Comparison of ENCODE assay signal across 9 cellular contexts in the genomic region with DNA sequence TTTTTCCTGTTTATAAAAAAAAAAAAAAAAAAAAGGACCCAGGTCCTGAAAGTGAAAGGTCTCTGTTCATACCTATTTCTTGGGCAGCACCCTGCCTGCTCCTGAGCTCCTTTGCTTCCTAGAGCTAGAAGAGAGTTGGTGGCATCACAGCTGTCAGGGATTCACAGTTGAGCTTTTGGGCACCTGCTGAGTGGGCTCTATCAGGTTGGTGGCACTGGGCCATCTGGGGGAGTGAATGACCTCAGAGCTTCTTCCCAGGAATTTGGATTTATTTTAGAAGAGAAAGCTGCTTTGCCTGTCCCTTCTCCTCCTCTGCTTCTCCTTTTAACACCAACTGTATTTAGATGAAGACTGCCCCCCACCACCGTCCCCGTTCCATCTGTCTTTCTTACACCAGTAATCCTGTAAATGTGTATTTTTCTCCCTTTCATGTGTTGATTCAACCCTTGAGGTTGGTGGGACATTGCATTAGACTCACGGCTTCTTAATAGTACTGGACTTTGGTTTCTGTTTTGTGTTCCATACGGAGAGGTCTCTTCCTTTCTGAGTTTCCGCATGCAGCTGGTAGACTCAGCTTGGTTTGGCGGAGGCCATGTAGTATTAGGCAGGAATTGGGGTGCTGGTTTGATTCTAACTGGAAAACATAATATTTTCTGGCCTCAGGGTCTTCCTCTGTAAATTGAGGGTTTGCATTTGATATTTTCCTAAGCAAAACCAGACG. TPM values are rescaled to one million over a fixed set of nuclear protein-coding genes. Genes with fewer than 3 reads are reported as not detected.
DNase-seq lines count a peak whose midpoint lies in the region; ATAC-seq and TF ChIP-seq lines count a peak whose summit lies in the region.
"Had no signal": no experiment of that assay in that cellular context is flagged by ENCODE, and none has a peak within 500 bp of the region (broad histone marks: within the 10 kb centered on the region; RNA-seq: fewer than 3 reads in every experiment).

No MANE protein-coding gene starts in this region.

- POLR2A ChIA-PET in WTC11 (lab: Charles Lee): no interaction called here

- H3K4me3 ChIP-seq in OCI-LY1 (ENCODE audit: low read depth, low read length, poor library complexity, severe bottlenecking) (peak overlapping the region; percentile 40), endodermal cell (ENCODE audit: low read length) (no peak overlapping the region), esophagus squamous epithelium (no peak overlapping the region)

- no peak overlapping the region for H2AFZ ChIP-seq in OCI-LY1 (ENCODE audit: low read length)

- peak; percentile 3 for DNase-seq in stimulated activated CD4-positive, alpha-beta T cell treated with anti-CD3 and anti-CD28 coated beads, Interleukin-4, amount 100 ng/mL, for 24 hours
- no peak for DNase-seq in stimulated activated CD4-positive, alpha-beta T cell treated with anti-CD3 and anti-CD28 coated beads, Interleukin-12 subunit alpha, Interleukin-12 subunit beta, amount 100 ng/mL, for 4 hours
- DNase-seq in endodermal cell (no peak), WTC11 (ENCODE audit: low spot score) (no peak), esophagus squamous epithelium (lab: John Stamatoyannopoulos, UW) (no peak)

- H3K9me3 Mint-ChIP-seq in endodermal cell: no peaks in the 10 kb centered on the region
- H3K9me3 Mint-ChIP-seq in WTC11: no peaks in the 10 kb centered on the region; the same call in 1 of the 2 replicates
- H3K9me3 Mint-ChIP-seq: CD4-positive, CD25-positive, alpha-beta regulatory T cell had no signal

- peaks cover 8% of the 10 kb centered on the region; the same call in 1 of the 2 replicates for H3F3A ChIP-seq in OCI-LY1 (ENCODE audit: insufficient read depth, low read length)

- peak overlapping the region; percentile 70 for H3K27ac ChIP-seq in OCI-LY1 (ENCODE audit: low read depth, low read length, poor library complexity, severe bottlenecking)
- no peak overlapping the region for H3K27ac ChIP-seq in endodermal cell (ENCODE audit: low read depth, low read length)
- no peak overlapping the region for H3K27ac ChIP-seq in esophagus squamous epithelium

- intact Hi-C loops in esophagus squamous epithelium (cut with DNase I): no loop called here

- peaks cover 28% of the 10 kb centered on the region for H3K79me2 ChIP-seq in OCI-LY1 (ENCODE audit: insufficient read depth, low read length)

- no peaks in the 10 kb centered on the region for H3K27me3 Mint-ChIP-seq in endodermal cell (ENCODE audit: insufficient read depth)
- no peaks in the 10 kb centered on the region for H3K27me3 Mint-ChIP-seq in WTC11 (ENCODE audit: low read depth)
- H3K27me3 Mint-ChIP-seq: CD4-positive, CD25-positive, alpha-beta regulatory T cell had no signal

- H3K4me1 ChIP-seq in OCI-LY1 (ENCODE audit: insufficient read depth, low read length, severe bottlenecking) (peaks cover 82% of the 10 kb centered on the region), endodermal cell (ENCODE audit: control insufficient read depth, insufficient read depth, low read length) (no peaks in the 10 kb centered on the region), esophagus squamous epithelium (peaks cover 0 to 47% (median 4%) of the 10 kb centered on the region in 3 donors)

- no peaks in the 10 kb centered on the region for H3K9me3 ChIP-seq in OCI-LY1 (ENCODE audit: low read length)
- H3K9me3 ChIP-seq in endodermal cell (ENCODE audit: control insufficient read depth, low read length): no peaks in the 10 kb centered on the region
- H3K9me3 ChIP-seq in esophagus squamous epithelium: no peaks in the 10 kb centered on the region

- H3K36me3 Mint-ChIP-seq in endodermal cell (ENCODE audit: low read depth): no peaks in the 10 kb centered on the region
- no peaks in the 10 kb centered on the region for H3K36me3 Mint-ChIP-seq in WTC11

- TF ChIP-seq CTCF in OCI-LY1 (IDR thresholded peaks at IDR 0.05; ENCODE audit: low read length) (no peak), endodermal cell (conservative IDR thresholded peaks at IDR 0.05) (no peak), WTC11 (IDR thresholded peaks at IDR 0.05) (no peak), esophagus squamous epithelium (IDR thresholded peaks at IDR 0.05) (no peak)

- peaks cover 15% of the 10 kb centered on the region for H3K4me1 Mint-ChIP-seq in endodermal cell
- peaks cover 32% of the 10 kb centered on the region for H3K4me1 Mint-ChIP-seq in WTC11

- no peaks in the 10 kb centered on the region for H3K27me3 ChIP-seq in OCI-LY1 (ENCODE audit: insufficient read depth, low read length)
- H3K27me3 ChIP-seq in endodermal cell (ENCODE audit: control insufficient read depth, insufficient read depth, low read length, poor library complexity, severe bottlenecking): no peaks in the 10 kb centered on the region
- no peaks in the 10 kb centered on the region for H3K27me3 ChIP-seq in esophagus squamous epithelium

- H4K20me1 ChIP-seq in OCI-LY1 (ENCODE audit: insufficient read depth, low read length): no peaks in the 10 kb centered on the region

- CTCF ChIA-PET in WTC11 (lab: Charles Lee): interaction anchor here (0.6 to 4.8 kb wide), 18 partner anchors 10 to 842 kb away, joined by 3 to 80 read pairs (median 7); no protein-coding TSS in a partner anchor

- H3K36me3 ChIP-seq in OCI-LY1 (ENCODE audit: insufficient read depth, low read length) (no peaks in the 10 kb centered on the region), endodermal cell (ENCODE audit: control insufficient read depth, insufficient read depth, low read length) (no peaks in the 10 kb centered on the region), esophagus squamous epithelium (no peaks in the 10 kb centered on the region)

- peak overlapping the region; percentile 11 for H3K27ac Mint-ChIP-seq in endodermal cell
- no peak overlapping the region for H3K27ac Mint-ChIP-seq in WTC11

- H3K9ac ChIP-seq in OCI-LY1 (ENCODE audit: low read length) (peak overlapping the region; percentile 52; the same call in 1 of the 2 replicates), endodermal cell (ENCODE audit: extremely low read depth, low read length, poor library complexity, severe bottlenecking) (no peak overlapping the region)

- H3K9me2 ChIP-seq in OCI-LY1 (ENCODE audit: low read depth, low read length): no peaks in the 10 kb centered on the region

- peak overlapping the region; percentile 77 for H3K4me2 ChIP-seq in OCI-LY1 (ENCODE audit: low read length)

- H3K4me3 Mint-ChIP-seq in endodermal cell (no peak overlapping the region), WTC11 (no peak overlapping the region)

- ATAC-seq in SK-N-SH treated with all-trans-retinoic acid at 6 μM for 48 hours (no peak), HG02852 (IDR thresholded peaks at IDR 0.05; ENCODE audit: unreplicated experiment) (no peak), WTC11 (no peak)

- 91% methylated on average over 7 of the region's 7 CpGs; no CpG with 5 or more reads in 1 of the 2 experiments for WGBS in endodermal cell (ENCODE audit: insufficient coverage in 1 of 2, insufficient read length in 1 of 2), 2 experiments
- 74 to 77% methylated on average over 7 of the region's 7 CpGs for WGBS in esophagus squamous epithelium, 2 donors

- TF ChIP-seq POLR2A in esophagus squamous epithelium (IDR thresholded peaks at IDR 0.05): no peak

TF ChIP-seq in SK-N-SH treated with all-trans-retinoic acid at 6 μM for 48 hours, 23 proteins besides CTCF, POLR2A, EP300 and RAD21 (continues in another document):
- TF ChIP-seq SNAI2 (CRISPR knock-in tag; IDR thresholded peaks at IDR 0.05) (no peak), BACH2 (CRISPR knock-in tag; IDR thresholded peaks at IDR 0.05; ENCODE audit: borderline replicate concordance) (no peak), POU6F1 (CRISPR knock-in tag; IDR thresholded peaks at IDR 0.05; ENCODE audit: borderline replicate concordance, low read depth) (no peak), ZC3H10 (CRISPR knock-in tag; IDR thresholded peaks at IDR 0.05) (no peak), OSR1 (CRISPR knock-in tag; IDR thresholded peaks at IDR 0.05) (no peak), GLIS3 (CRISPR knock-in tag; IDR thresholded peaks at IDR 0.05) (no peak)

TF ChIP-seq in WTC11, 78 proteins besides CTCF, POLR2A, EP300 and RAD21 (continues in another document):
- TF ChIP-seq CREB1 (CRISPR knock-in tag; IDR thresholded peaks at IDR 0.05): no peak
- TF ChIP-seq ATF1 (CRISPR knock-in tag; IDR thresholded peaks at IDR 0.05): no peak
- no peak for TF ChIP-seq ZNF219 (CRISPR knock-in tag; IDR thresholded peaks at IDR 0.05; ENCODE audit: borderline replicate concordance)
- no peak for TF ChIP-seq GABPB1 (CRISPR knock-in tag; IDR thresholded peaks at IDR 0.05)
- no peak for TF ChIP-seq ZNF263 (CRISPR knock-in tag; IDR thresholded peaks at IDR 0.05; ENCODE audit: low read depth)
- TF ChIP-seq JUN (CRISPR knock-in tag; IDR thresholded peaks at IDR 0.05): no peak
- TF ChIP-seq ZNF425 (CRISPR knock-in tag; conservative IDR thresholded peaks at IDR 0.05): no peak
- TF ChIP-seq FOXP1 (CRISPR knock-in tag; IDR thresholded peaks at IDR 0.05; ENCODE audit: borderline replicate concordance): no peak
- no peak for TF ChIP-seq CREM (CRISPR knock-in tag; IDR thresholded peaks at IDR 0.05)

RNA-seq across cellular contexts. Expression of gene MGAT5, which starts 7.6 kb away (rescaled TPM):
- 10 to 100 TPM; 57.2 to 78.4 TPM for total RNA-seq in endodermal cell
- 28.2 TPM for polyA plus RNA-seq in endodermal cell (2013, experiment 1 of 2)
- polyA plus RNA-seq in endodermal cell (2013, experiment 2 of 2): 27.4 TPM
- total RNA-seq in WTC11 (2021): 43.6 to 52.4 TPM (median 47.7 TPM) in 3 replicates
- 10 to 100 TPM; 14.2 to 29.2 (median 24.6) TPM for total RNA-seq in esophagus squamous epithelium
